ENCODE assay signal across 5 cellular contexts in genomic region chr11:67551697-67552096, GRCh38. TPM values are rescaled to one million over a fixed set of nuclear protein-coding genes. Genes with fewer than 3 reads are reported as not detected.
"Had no signal": no experiment of that assay in that cellular context is flagged by ENCODE, and none has a peak within 500 bp of the region (broad histone marks: within the 10 kb centered on the region; RNA-seq: fewer than 3 reads in every experiment).

No MANE protein-coding gene starts in this region.

RNA-seq across cellular contexts. Expression of gene CABP2, which starts 28.5 kb away (rescaled TPM):
- total RNA-seq: HepG2, HT-29, HT1080, IMR-90 had no signal
- polyA plus RNA-seq: HepG2, IgD-negative memory B cell, IMR-90 had no signal

RNA-seq across cellular contexts. Expression of gene GSTP1, which starts 31.9 kb away (rescaled TPM):
- total RNA-seq: HepG2 had no signal
- polyA plus RNA-seq: HepG2 had no signal
